Comparison of ENCODE assay signal across 24 cellular contexts in the genomic region with DNA sequence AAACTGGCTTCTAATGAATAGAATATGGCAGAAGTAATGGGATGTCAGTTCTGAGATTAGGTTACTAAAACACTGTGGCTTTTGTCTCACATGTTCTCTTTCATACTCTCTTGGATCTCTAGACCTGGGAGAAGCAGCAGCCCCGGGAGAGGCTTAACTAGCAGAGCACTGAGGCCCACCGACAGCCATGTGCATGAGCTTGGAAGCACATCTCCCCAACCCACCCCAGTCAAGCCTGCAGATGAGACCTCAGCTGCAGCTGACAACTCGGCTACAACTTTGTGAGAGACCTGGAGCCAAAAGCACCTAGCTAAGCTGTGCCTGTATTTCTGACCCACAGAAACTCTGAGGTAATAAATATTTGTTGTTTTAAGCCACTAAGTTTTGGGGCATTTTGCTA.
"Had no signal": no experiment of that assay in that cellular context is flagged by ENCODE, and none has a peak within 500 bp of the region (broad histone marks: within the 10 kb centered on the region; RNA-seq: fewer than 3 reads in every experiment).

No MANE protein-coding gene starts in this region.

- H3K9me3 ChIP-seq: gastrocnemius medialis had no signal

- H3K36me3 ChIP-seq: brain microvascular endothelial cell, esophagus muscularis mucosa, gastrocnemius medialis had no signal

- H3K4me3 ChIP-seq: esophagus muscularis mucosa, gastrocnemius medialis had no signal

- H3K27me3 ChIP-seq: brain microvascular endothelial cell, gastrocnemius medialis had no signal

- ATAC-seq: activated CD4-positive, alpha-beta T cell treated with anti-CD3 and anti-CD28 coated beads for 36 hours; activated CD8-positive, alpha-beta T cell treated with anti-CD3 and anti-CD28 coated beads, Interleukin-2, amount 10 ng/mL, durations not matched to agents 7 days and 5 days; activated T-cell treated with anti-CD3 and anti-CD28 coated beads, Interleukin-2, amount 50 U/mL, for 4 hours; activated T-helper 17 cell treated with anti-CD3 and anti-CD28 coated beads, Interleukin-2, amount 50 U/mL, for 72 hours; foreskin keratinocyte; gastrocnemius medialis had no signal

- H3K27ac ChIP-seq: brain microvascular endothelial cell, esophagus muscularis mucosa, foreskin keratinocyte, gastrocnemius medialis had no signal

- H3K4me1 Mint-ChIP-seq: activated CD4-positive, alpha-beta T cell treated with anti-CD3 and anti-CD28 coated beads for 36 hours; activated CD4-positive, alpha-beta T cell treated with anti-CD3 and anti-CD28 coated beads, Interleukin-2, amount 10 ng/mL, durations not matched to agents 24 days and 14 days; activated T-helper 17 cell treated with anti-CD3 and anti-CD28 coated beads, Interleukin-2, amount 50 U/mL, for 72 hours had no signal

- H3K4me3 Mint-ChIP-seq: activated CD4-positive, alpha-beta memory T cell treated with anti-CD3 and anti-CD28 coated beads for 36 hours; activated CD4-positive, alpha-beta T cell treated with anti-CD3 and anti-CD28 coated beads for 36 hours; activated CD4-positive, alpha-beta T cell treated with anti-CD3 and anti-CD28 coated beads, Interleukin-2, amount 10 ng/mL, durations not matched to agents 24 days and 14 days; activated CD8-positive, alpha-beta T cell treated with anti-CD3 and anti-CD28 coated beads, Interleukin-2, amount 10 ng/mL, durations not matched to agents 7 days and 5 days; activated naive CD8-positive, alpha-beta T cell; activated T-cell treated with anti-CD3 and anti-CD28 coated beads, Interleukin-2, amount 50 U/mL, for 4 hours; activated T-helper 17 cell treated with anti-CD3 and anti-CD28 coated beads, Interleukin-2, amount 50 U/mL, for 72 hours had no signal

- H3K27ac Mint-ChIP-seq: activated CD4-positive, alpha-beta memory T cell treated with anti-CD3 and anti-CD28 coated beads for 36 hours; activated CD4-positive, alpha-beta T cell treated with anti-CD3 and anti-CD28 coated beads for 36 hours; activated CD4-positive, alpha-beta T cell treated with anti-CD3 and anti-CD28 coated beads, Interleukin-2, amount 10 ng/mL, durations not matched to agents 24 days and 14 days; activated CD8-positive, alpha-beta T cell treated with anti-CD3 and anti-CD28 coated beads, Interleukin-2, amount 10 ng/mL, durations not matched to agents 7 days and 5 days; activated naive CD8-positive, alpha-beta T cell; activated T-helper 17 cell treated with anti-CD3 and anti-CD28 coated beads, Interleukin-2, amount 50 U/mL, for 72 hours had no signal

- H3K4me1 ChIP-seq: esophagus muscularis mucosa, foreskin keratinocyte, gastrocnemius medialis had no signal

- H3K36me3 Mint-ChIP-seq: activated CD4-positive, alpha-beta memory T cell treated with anti-CD3 and anti-CD28 coated beads for 36 hours; activated naive CD8-positive, alpha-beta T cell had no signal

- DNase-seq: activated CD4-positive, alpha-beta memory T cell treated with anti-CD3 and anti-CD28 coated beads for 36 hours; activated CD4-positive, alpha-beta T cell treated with anti-CD3 and anti-CD28 coated beads for 36 hours; activated CD4-positive, alpha-beta T cell treated with anti-CD3 and anti-CD28 coated beads, Interleukin-2, amount 10 ng/mL, durations not matched to agents 24 days and 14 days; activated CD4-positive, CD25-positive, alpha-beta regulatory T cell; activated CD4-positive, CD25-positive, alpha-beta regulatory T cell treated with anti-CD3 and anti-CD28 coated beads, Interleukin-2, amount 50 U/mL, for 72 hours; activated CD8-positive, alpha-beta T cell treated with anti-CD3 and anti-CD28 coated beads, Interleukin-2, amount 10 ng/mL, durations not matched to agents 7 days and 5 days; activated effector memory CD4-positive, alpha-beta T cell treated with Interleukin-2 at 50 U/mL for 16 hours; activated gamma-delta T cell treated with Interleukin-2 at 50 U/mL for 16 hours; activated naive CD4-positive, alpha-beta T cell treated with anti-CD3 and anti-CD28 coated beads, Interleukin-2, amount 50 U/mL, for 16 hours; activated naive CD4-positive, alpha-beta T cell treated with Interleukin-2 at 50 U/mL for 16 hours; activated T-cell treated with anti-CD3 and anti-CD28 coated beads, Interleukin-2, amount 50 U/mL, for 4 hours; amniotic stem cell; anterior cingulate cortex; brain microvascular endothelial cell; caudate nucleus; effector memory CD4-positive, alpha-beta T cell; erythroblast; foreskin keratinocyte; gastrocnemius medialis; glutamatergic neuron; T-helper 2 cell had no signal

- H3K9me3 Mint-ChIP-seq: activated CD4-positive, alpha-beta memory T cell treated with anti-CD3 and anti-CD28 coated beads for 36 hours; activated CD4-positive, alpha-beta T cell treated with anti-CD3 and anti-CD28 coated beads, Interleukin-2, amount 10 ng/mL, durations not matched to agents 24 days and 14 days had no signal
